Comparison of ENCODE assay signal across 9 cellular contexts in the genomic region with DNA sequence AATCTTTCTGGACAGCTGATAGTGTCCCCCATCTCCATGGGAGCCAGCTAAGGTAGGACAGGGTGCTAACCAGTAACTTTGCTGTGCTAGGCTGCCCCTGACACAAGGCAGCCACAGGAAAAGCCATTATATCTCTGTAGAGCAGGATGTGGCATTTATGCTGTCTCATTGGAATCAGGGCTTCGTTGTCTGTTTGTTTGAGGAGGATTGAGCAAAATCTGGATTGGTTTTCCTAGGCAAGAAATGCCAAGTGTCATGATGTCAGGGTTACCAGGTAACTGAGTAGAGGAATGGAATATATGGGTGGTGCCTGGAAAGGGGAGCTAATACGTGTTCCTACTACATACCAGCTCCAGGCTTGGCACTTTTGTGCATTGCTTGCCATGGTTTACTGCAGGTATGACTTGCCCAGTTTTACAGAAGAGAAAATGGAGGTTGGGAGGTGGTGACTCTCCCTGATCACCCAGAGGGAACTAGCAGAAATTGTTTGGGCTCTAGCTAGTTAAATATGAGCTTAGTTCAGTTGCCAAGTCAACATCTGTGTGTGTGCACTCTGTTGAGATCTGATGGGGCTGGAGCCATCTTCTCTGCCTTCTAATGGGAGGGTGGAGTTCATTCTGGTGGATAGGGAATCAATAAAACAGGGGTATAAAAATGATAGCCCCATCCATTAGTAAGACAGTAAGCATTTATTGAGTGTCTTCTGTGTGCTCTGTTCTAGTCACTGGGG.
"Had no signal": no experiment of that assay in that cellular context is flagged by ENCODE, and none has a peak within 500 bp of the region (broad histone marks: within the 10 kb centered on the region; RNA-seq: fewer than 3 reads in every experiment).

No MANE protein-coding gene starts in this region.

- ATAC-seq: activated CD4-positive, CD25-positive, alpha-beta regulatory T cell treated with anti-CD3 and anti-CD28 coated beads, Interleukin-2, amount 50 U/mL, for 24 hours had no signal

- H3K36me3 Mint-ChIP-seq: naive B cell had no signal

- DNase-seq: activated CD4-positive, alpha-beta T cell treated with anti-CD3 and anti-CD28 coated beads, Interleukin-2, amount 50 U/mL, for 48 hours; activated naive CD4-positive, alpha-beta T cell; naive B cell; posterior cingulate gyrus; small intestine had no signal

- H3K4me3 Mint-ChIP-seq: naive B cell had no signal

- H3K9me3 Mint-ChIP-seq: naive B cell had no signal

- H3K27ac ChIP-seq: hepatocyte, tibial nerve, vagina had no signal
